1 cellular context compared by ENCODE assay signal in genomic region chr12:3230758-3231375, GRCh38.
TF ChIP-seq lines count a peak whose summit lies in the region.

No MANE protein-coding gene starts in this region.

TF ChIP-seq in IMR-90, 13 proteins besides CTCF, POLR2A, EP300 and RAD21:
- TF ChIP-seq BHLHE40 (IDR thresholded peaks at IDR 0.05; ENCODE audit: low read depth, low read length) = no peak
TF ChIP-seq in IMR-90: peak in this region for 0.
